In genomic region chr19:11405846-11406643, GRCh38 we compare ENCODE assay signal across 10 cellular contexts. TPM values are rescaled to one million over a fixed set of nuclear protein-coding genes. Genes with fewer than 3 reads are reported as not detected.
DNase-seq lines count a peak whose midpoint lies in the region; ATAC-seq and TF ChIP-seq lines count a peak whose summit lies in the region.
"Had no signal": no experiment of that assay in that cellular context is flagged by ENCODE, and none has a peak within 500 bp of the region (broad histone marks: within the 10 kb centered on the region; RNA-seq: fewer than 3 reads in every experiment).

No MANE protein-coding gene starts in this region.

- no peak overlapping the region for H3K27ac ChIP-seq in left ventricle myocardium inferior (replicated peaks)
- H3K27ac ChIP-seq: body of pancreas had no signal

- no peak overlapping the region for H3K4me3 ChIP-seq in left ventricle myocardium inferior
- H3K4me3 ChIP-seq: body of pancreas had no signal

- ATAC-seq in GM19455 (IDR thresholded peaks at IDR 0.05; ENCODE audit: unreplicated experiment), result no peak
- ATAC-seq: body of pancreas had no signal

- peaks cover 50% of the 10 kb centered on the region for H3K27me3 ChIP-seq in left ventricle myocardium inferior (ENCODE audit: low read depth)
- H3K27me3 ChIP-seq: body of pancreas had no signal

- no peaks in the 10 kb centered on the region for H3K9me3 ChIP-seq in left ventricle myocardium inferior (replicated peaks)
- H3K9me3 ChIP-seq: body of pancreas had no signal

- peaks cover 17% of the 10 kb centered on the region for H3K4me1 ChIP-seq in left ventricle myocardium inferior
- H3K4me1 ChIP-seq: body of pancreas had no signal

- peaks cover 2% of the 10 kb centered on the region for H3K36me3 ChIP-seq in left ventricle myocardium inferior

- intact Hi-C loops in left ventricle myocardium inferior (cut with micrococcal nuclease), result no loop called here

- peak; percentile 54 for DNase-seq in GM20000 (ENCODE audit: low spot score)
- peak; percentile 66 to 70 for DNase-seq in activated T-cell treated with anti-CD3 and anti-CD28 coated beads, Interleukin-2, amount 50 U/mL, for 48 hours
- no peak for DNase-seq in left ventricle myocardium inferior
- peak in 2 of 3 experiments; percentile 40 to 41 for DNase-seq in stimulated activated CD4-positive, alpha-beta T cell treated with anti-CD3 and anti-CD28 coated beads, TNF-alpha, amount 100 ng/mL, for 4 hours (ENCODE audit: low read depth in 3 of 3)
- no peak for DNase-seq in HCEC 1CT
- no peak for DNase-seq in A172 (ENCODE audit: low spot score)
- DNase-seq in NCI-H510A (lab: John Stamatoyannopoulos, UW), result no peak
- DNase-seq: NCI-H1436 had no signal

- TF ChIP-seq CTCF in GM20000 (IDR thresholded peaks at IDR 0.05; ENCODE audit: extremely low read depth, missing control alignments) (peak; percentile 31), left ventricle myocardium inferior (IDR thresholded peaks at IDR 0.05; ENCODE audit: borderline replicate concordance) (peak; percentile 55)

RNA-seq across cellular contexts. Expression of gene RGL3, which starts 13.1 kb away (rescaled TPM):
- total RNA-seq in left ventricle myocardium inferior, result 9.2 TPM
- total RNA-seq in A172 (2014; rRNA removed; shearing (Covaris generic)), result 4.8 and 11.1 TPM in 2 replicates

RNA-seq across cellular contexts. Expression of gene EPOR, which starts 21.9 kb away (rescaled TPM):
- 6.0 TPM for total RNA-seq in left ventricle myocardium inferior
- total RNA-seq in A172 (2014; rRNA removed; shearing (Covaris generic)), result 3.7 and 5.3 TPM in 2 replicates

RNA-seq across cellular contexts. Expression of gene ODAD3, which starts 28.9 kb away (rescaled TPM):
- total RNA-seq in left ventricle myocardium inferior, result 0.77 TPM
- 1.5 and 6.1 TPM in 2 replicates for total RNA-seq in A172 (2014; rRNA removed; shearing (Covaris generic))

RNA-seq across cellular contexts. Expression of gene PRKCSH, which starts 29.4 kb away (rescaled TPM):
- total RNA-seq in left ventricle myocardium inferior, result 120 TPM
- 149 and 173 TPM in 2 replicates for total RNA-seq in A172 (2014; rRNA removed; shearing (Covaris generic))

RNA-seq across cellular contexts. Expression of gene SWSAP1, which starts 31.6 kb away (rescaled TPM):
- total RNA-seq in left ventricle myocardium inferior, result 1.1 TPM
- 0.65 and 1.6 TPM in 2 replicates for total RNA-seq in A172 (2014; rRNA removed; shearing (Covaris generic))

Comparison
In these comparisons a context has a peak if more than half of its experiments do, and no peak if none do; other contexts are left out.
1. DNase-seq: peak in GM20000 (single experiment), activated T-cell treated with anti-CD3 and anti-CD28 coated beads, Interleukin-2, amount 50 U/mL, for 48 hours (2 of 2) and stimulated activated CD4-positive, alpha-beta T cell treated with anti-CD3 and anti-CD28 coated beads, TNF-alpha, amount 100 ng/mL, for 4 hours (2 of 3); none in left ventricle myocardium inferior (single experiment), HCEC 1CT (single experiment), A172 (single experiment) and NCI-H510A (single experiment).